9 cellular contexts compared by ENCODE assay signal in the genomic region with DNA sequence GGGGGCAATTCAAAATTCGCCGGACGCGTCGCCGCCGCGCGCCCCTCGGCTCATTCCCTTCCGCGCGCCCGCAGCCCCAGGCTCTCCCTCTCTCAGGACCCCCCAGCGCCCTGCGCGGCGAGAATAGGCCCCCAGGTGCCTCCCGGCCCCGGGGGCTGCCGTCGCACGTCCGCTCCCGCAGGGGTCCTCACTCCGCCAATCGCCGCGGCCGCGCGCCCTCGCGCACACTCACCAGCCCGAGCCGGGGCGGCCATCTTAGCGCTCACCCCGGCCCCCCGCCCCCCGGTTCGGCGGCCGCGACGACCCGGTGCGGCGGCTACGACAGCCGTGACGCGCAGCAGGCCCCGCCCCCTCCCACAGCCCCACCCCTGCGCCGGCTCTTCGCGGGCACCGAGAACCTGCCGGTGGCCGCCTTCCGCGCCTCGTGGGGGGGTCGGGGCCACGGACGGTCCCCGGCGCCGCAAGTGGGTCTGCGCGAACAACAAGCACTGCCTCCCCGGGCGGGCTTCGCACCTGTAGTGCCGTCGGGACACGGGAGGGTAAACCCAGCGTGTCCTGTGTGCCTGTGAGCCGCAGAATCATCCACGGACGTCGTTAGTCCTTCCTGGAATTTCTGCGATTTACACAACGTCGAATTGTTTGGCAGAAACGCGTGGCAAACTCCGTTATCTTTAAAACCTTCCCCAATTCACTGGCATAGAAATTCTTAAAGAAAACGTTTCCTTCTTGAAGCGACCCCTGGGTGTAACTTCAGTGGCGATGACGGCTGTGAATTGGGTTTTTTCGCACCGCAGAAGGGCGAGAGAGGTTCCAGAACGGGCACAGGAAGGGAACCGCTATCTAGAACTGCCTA. TPM values are rescaled to one million over a fixed set of nuclear protein-coding genes. Genes with fewer than 3 reads are reported as not detected.
DNase-seq lines count a peak whose midpoint lies in the region; ATAC-seq and TF ChIP-seq lines count a peak whose summit lies in the region.
"Had no signal": no experiment of that assay in that cellular context is flagged by ENCODE, and none has a peak within 500 bp of the region (broad histone marks: within the 10 kb centered on the region; RNA-seq: fewer than 3 reads in every experiment).

No MANE protein-coding gene starts in this region.

- peaks cover 79% of the 10 kb centered on the region for H3K79me2 ChIP-seq in DND-41 (ENCODE audit: insufficient read depth, low read length)

- peak overlapping the region; percentile 75 for H3K4me2 ChIP-seq in DND-41 (ENCODE audit: insufficient read depth, low read length)
- H3K4me2 ChIP-seq: KMS-11 had no signal

- peak; percentile 80 for DNase-seq in DND-41
- peak; percentile 39 for DNase-seq in NCI-H510A treated with DMSO at 0.1 percent for 48 hours (lab: John Stamatoyannopoulos, UW)
- DNase-seq in activated T-helper 2 cell treated with anti-CD3 and anti-CD28 coated beads, Interferon-gamma antibody, Interleukin-2, Interleukin-4, amounts not matched to agents 10 μg/mL and 5 μg/mL and 100 μg/mL, durations not matched to agents 14 hours and 24 hours and 36 hours (ENCODE audit: low spot score): peak; percentile 62
- no peak for DNase-seq in foreskin keratinocyte
- no peak for DNase-seq in OCI-M2 (lab: John Stamatoyannopoulos, UW; ENCODE audit: unreplicated experiment)

- ATAC-seq in DND-41 (ENCODE audit: insufficient read depth, low read depth): peak; percentile 69
- ATAC-seq in foreskin keratinocyte: peak; percentile 16
- ATAC-seq in HG02970 (IDR thresholded peaks at IDR 0.05; ENCODE audit: low FRiP score, unreplicated experiment): no peak

- H3K9ac ChIP-seq in DND-41 (ENCODE audit: low read depth, low read length): peak overlapping the region; percentile 92
- peak overlapping the region; percentile 65 to 69 for H3K9ac ChIP-seq in stomach smooth muscle (ENCODE audit: low read length in 2 of 2)
- H3K9ac ChIP-seq: KMS-11 had no signal

- peaks cover 15% of the 10 kb centered on the region for H3K27me3 Mint-ChIP-seq in activated T-helper 2 cell treated with anti-CD3 and anti-CD28 coated beads, Interferon-gamma antibody, Interleukin-2, Interleukin-4, amounts not matched to agents 10 μg/mL and 5 μg/mL and 100 μg/mL, durations not matched to agents 14 hours and 24 hours and 36 hours (ENCODE audit: low read depth)

- peak overlapping the region; percentile 63 for H3K27ac Mint-ChIP-seq in activated T-helper 2 cell treated with anti-CD3 and anti-CD28 coated beads, Interferon-gamma antibody, Interleukin-2, Interleukin-4, amounts not matched to agents 10 μg/mL and 5 μg/mL and 100 μg/mL, durations not matched to agents 14 hours and 24 hours and 36 hours

- H3K36me3 ChIP-seq in DND-41 (ENCODE audit: insufficient read depth, low read length) (peaks cover 2% of the 10 kb centered on the region), neutrophil (no peaks in the 10 kb centered on the region), stomach smooth muscle (ENCODE audit: control insufficient read depth in 2 of 2, insufficient read depth in 2 of 2, low read length in 2 of 2) (no peaks in the 10 kb centered on the region)

- H3K9me3 Mint-ChIP-seq in activated T-helper 2 cell treated with anti-CD3 and anti-CD28 coated beads, Interferon-gamma antibody, Interleukin-2, Interleukin-4, amounts not matched to agents 10 μg/mL and 5 μg/mL and 100 μg/mL, durations not matched to agents 14 hours and 24 hours and 36 hours: peaks cover 8% of the 10 kb centered on the region

- H3K9me3 ChIP-seq in DND-41 (ENCODE audit: insufficient read depth, low read length, severe bottlenecking) (peaks cover 5% of the 10 kb centered on the region), neutrophil (peaks cover 12% of the 10 kb centered on the region), stomach smooth muscle (ENCODE audit: control insufficient read depth in 2 of 2, low read length in 2 of 2) (peaks cover 3 to 5% of the 10 kb centered on the region in 2 donors)

- no peak for TF ChIP-seq CTCF in DND-41 (IDR thresholded peaks at IDR 0.05; ENCODE audit: borderline replicate concordance, extremely low read depth, low read length, poor library complexity, severe bottlenecking)
- no peak for TF ChIP-seq CTCF in foreskin keratinocyte (conservative IDR thresholded peaks at IDR 0.05)
- no peak for TF ChIP-seq CTCF in neutrophil (IDR thresholded peaks at IDR 0.05)

- peaks cover 7% of the 10 kb centered on the region for H3K36me3 Mint-ChIP-seq in activated T-helper 2 cell treated with anti-CD3 and anti-CD28 coated beads, Interferon-gamma antibody, Interleukin-2, Interleukin-4, amounts not matched to agents 10 μg/mL and 5 μg/mL and 100 μg/mL, durations not matched to agents 14 hours and 24 hours and 36 hours (ENCODE audit: low read depth)

- H3K4me3 Mint-ChIP-seq in activated T-helper 2 cell treated with anti-CD3 and anti-CD28 coated beads, Interferon-gamma antibody, Interleukin-2, Interleukin-4, amounts not matched to agents 10 μg/mL and 5 μg/mL and 100 μg/mL, durations not matched to agents 14 hours and 24 hours and 36 hours (ENCODE audit: low read depth): peak overlapping the region; percentile 88

- H3K27ac ChIP-seq in DND-41 (ENCODE audit: low read length) (peak overlapping the region; percentile 76), foreskin keratinocyte (no peak overlapping the region), neutrophil (no peak overlapping the region), stomach smooth muscle (ENCODE audit: low read length) (peak overlapping the region; percentile 11)
- H3K27ac ChIP-seq: KMS-11 had no signal

- H3K4me3 ChIP-seq in DND-41 (ENCODE audit: low read depth in 1 of 2, low read length in 2 of 2) (peak overlapping the region; percentile 29 to 60), neutrophil (ENCODE audit: low read depth in 1 of 2, low read length in 1 of 2) (peak overlapping the region; percentile 38 to 61), stomach smooth muscle (ENCODE audit: low read length in 2 of 2) (peak overlapping the region; percentile 77 to 83)

- H4K20me1 ChIP-seq in DND-41 (ENCODE audit: insufficient read depth, low read length): no peaks in the 10 kb centered on the region

- intact Hi-C loops in activated T-helper 2 cell treated with anti-CD3 and anti-CD28 coated beads, Interferon-gamma antibody, Interleukin-2, Interleukin-4, amounts not matched to agents 10 μg/mL and 5 μg/mL and 100 μg/mL, durations not matched to agents 14 hours and 24 hours and 36 hours (cut with micrococcal nuclease): loop anchor here (2.0 to 10.0 kb wide), 4 partner anchors 76 to 1976 kb away; partner anchors contain the start of genes METAP2, NTN4, SNRPF and SOCS2

- peak overlapping the region; percentile 91 for H2AFZ ChIP-seq in DND-41 (ENCODE audit: low read depth, low read length)

- peaks cover 45% of the 10 kb centered on the region for H3K4me1 Mint-ChIP-seq in activated T-helper 2 cell treated with anti-CD3 and anti-CD28 coated beads, Interferon-gamma antibody, Interleukin-2, Interleukin-4, amounts not matched to agents 10 μg/mL and 5 μg/mL and 100 μg/mL, durations not matched to agents 14 hours and 24 hours and 36 hours (ENCODE audit: low read depth)

- no peaks in the 10 kb centered on the region for H3K27me3 ChIP-seq in DND-41 (ENCODE audit: insufficient read depth, low read length, poor library complexity)
- peaks cover 95% of the 10 kb centered on the region for H3K27me3 ChIP-seq in foreskin keratinocyte
- peaks cover 76% of the 10 kb centered on the region for H3K27me3 ChIP-seq in neutrophil
- H3K27me3 ChIP-seq in stomach smooth muscle (ENCODE audit: control insufficient read depth in 1 of 2, insufficient read depth in 2 of 2, low read length in 2 of 2): no peaks in the 10 kb centered on the region

- H3K4me1 ChIP-seq in DND-41 (ENCODE audit: insufficient read depth, low read length) (peaks cover 77% of the 10 kb centered on the region), foreskin keratinocyte (no peaks in the 10 kb centered on the region), neutrophil (ENCODE audit: control insufficient read depth in 1 of 2, insufficient read depth in 1 of 2, low read depth in 1 of 2, low read length in 1 of 2) (peaks cover 9 to 15% of the 10 kb centered on the region in 2 experiments), stomach smooth muscle (ENCODE audit: control insufficient read depth, insufficient read depth, low read length) (no peaks in the 10 kb centered on the region)

RNA-seq across cellular contexts. Expression of gene USP44, which starts 2.5 kb away (rescaled TPM):
- total RNA-seq in activated T-helper 2 cell treated with anti-CD3 and anti-CD28 coated beads, Interferon-gamma antibody, Interleukin-2, Interleukin-4, amounts not matched to agents 10 μg/mL and 5 μg/mL and 100 μg/mL, durations not matched to agents 14 hours and 24 hours and 36 hours: 4.3 and 5.7 TPM in 2 replicates
- total RNA-seq in foreskin keratinocyte: 0.03 TPM in 1 of 2 replicates, not detected in the other
- polyA plus RNA-seq in foreskin keratinocyte: not detected in 2 replicates

Comparison
In these comparisons a context has a peak if more than half of its experiments do, and no peak if none do; other contexts are left out.
1. DNase-seq: peak in DND-41 (single experiment), NCI-H510A treated with DMSO at 0.1 percent for 48 hours (single experiment) and activated T-helper 2 cell treated with anti-CD3 and anti-CD28 coated beads, Interferon-gamma antibody, Interleukin-2, Interleukin-4, amounts not matched to agents 10 μg/mL and 5 μg/mL and 100 μg/mL, durations not matched to agents 14 hours and 24 hours and 36 hours (single experiment); none in foreskin keratinocyte (0 of 2) and OCI-M2 (single experiment).
2. H3K27ac ChIP-seq: peak in DND-41 (single experiment) and stomach smooth muscle (single experiment); none in foreskin keratinocyte (single experiment) and neutrophil (single experiment).
3. Peak in every context shown above with its lines, with median percentiles within 50 percentile points of each other: H3K4me3 ChIP-seq.